Comparison of ENCODE assay signal across 1 cellular context in genomic region chr21:33549848-33550771, GRCh38.
TF ChIP-seq lines count a peak whose summit lies in the region.

No MANE protein-coding gene starts in this region.

TF ChIP-seq in HepG2, 621 proteins besides CTCF, POLR2A, EP300 and RAD21:
- peak; percentile 18; the same call in 1 of the 2 replicates for TF ChIP-seq POLR2AphosphoS5 (IDR thresholded peaks at IDR 0.05; ENCODE audit: low read depth, low read length)
- 0 out of 2 replicates have a peak, but pooled peaks have one; percentile 19 for TF ChIP-seq KDM5B (CRISPR knock-in tag; IDR thresholded peaks at IDR 0.05; ENCODE audit: borderline replicate concordance)
- no peak for TF ChIP-seq ZSCAN5A (CRISPR knock-in tag; IDR thresholded peaks at IDR 0.05; ENCODE audit: borderline replicate concordance)
- peak; percentile 96 for TF ChIP-seq AGO2 (optimal IDR thresholded peaks at IDR 0.05; ENCODE audit: low read depth, low read length)
